8 cellular contexts compared by ENCODE assay signal in genomic region chr17:18260332-18261145, GRCh38. TPM values are rescaled to one million over a fixed set of nuclear protein-coding genes. Genes with fewer than 3 reads are reported as not detected.
A peak's percentile ranks its signal among the peaks of the same experiment; 100 is the strongest.
DNase-seq lines count a peak whose midpoint lies in the region; ATAC-seq and TF ChIP-seq lines count a peak whose summit lies in the region.

Gene MIEF2, plus strand, starts transcription at chr17:18260662. Its CDS starts 2,059 bp downstream, at chr17:18262721.

- peak within 1 kb of the TSS; percentile 86 to 90 for H3K4me3 Mint-ChIP-seq in stimulated activated naive CD8-positive, alpha-beta T cell treated with anti-CD3 and anti-CD28 coated beads, Interleukin-15, amount 100 ng/mL, for 72 hours

- peak within 1 kb of the TSS; percentile 87 for H3K27ac ChIP-seq in neural cell (ENCODE audit: low read length)

- no peaks in the 10 kb centered on the region for H3K9me3 ChIP-seq in neural cell (ENCODE audit: low read length)

- peaks cover 43% of the 10 kb centered on the region for H3K4me1 Mint-ChIP-seq in stimulated activated naive CD8-positive, alpha-beta T cell treated with anti-CD3 and anti-CD28 coated beads, Interleukin-15, amount 100 ng/mL, for 72 hours

- TF ChIP-seq CTCF in fibroblast of villous mesenchyme (IDR thresholded peaks at IDR 0.05; ENCODE audit: insufficient read depth, low read depth, low read length) (no peak), neural cell (IDR thresholded peaks at IDR 0.05; ENCODE audit: poor library complexity, severe bottlenecking) (peak; percentile 28)

- H2AFZ ChIP-seq in neural cell (ENCODE audit: low read depth, low read length): peak within 1 kb of the TSS; percentile 81

- H3K9me3 Mint-ChIP-seq in stimulated activated naive CD8-positive, alpha-beta T cell treated with anti-CD3 and anti-CD28 coated beads, Interleukin-15, amount 100 ng/mL, for 72 hours: no peaks in the 10 kb centered on the region

- peak within 1 kb of the TSS; percentile 93 to 98 for H3K27ac Mint-ChIP-seq in stimulated activated naive CD8-positive, alpha-beta T cell treated with anti-CD3 and anti-CD28 coated beads, Interleukin-15, amount 100 ng/mL, for 72 hours

- no peaks in the 10 kb centered on the region for H3F3A ChIP-seq in neural cell (ENCODE audit: insufficient read depth, low read length, poor library complexity, severe bottlenecking)

- H3K27me3 Mint-ChIP-seq in stimulated activated naive CD8-positive, alpha-beta T cell treated with anti-CD3 and anti-CD28 coated beads, Interleukin-15, amount 100 ng/mL, for 72 hours: no peaks in the 10 kb centered on the region

- no peaks in the 10 kb centered on the region for H3K9me2 ChIP-seq in neural cell (ENCODE audit: insufficient read depth, low read length)

- peak within 1 kb of the TSS; percentile 89 for H3K4me3 ChIP-seq in fibroblast of villous mesenchyme (ENCODE audit: low read depth, low read length)
- H3K4me3 ChIP-seq in neural cell (ENCODE audit: low read length): peak within 1 kb of the TSS; percentile 91

- TF ChIP-seq POLR2A in Raji (IDR thresholded peaks at IDR 0.05; ENCODE audit: insufficient read depth, low read depth, low read length): peak; percentile 70

- peak; percentile 17 for TF ChIP-seq RAD21 in neural cell (conservative IDR thresholded peaks at IDR 0.05)

- peaks cover 31% of the 10 kb centered on the region for H3K79me2 ChIP-seq in neural cell (replicated peaks; ENCODE audit: insufficient read depth, low read length)

- no peaks in the 10 kb centered on the region for H4K20me1 ChIP-seq in neural cell (ENCODE audit: insufficient read depth)

- DNase-seq in EL (peak; percentile 96), H4 (ENCODE audit: low spot score) (peak; percentile 92), LoVo (ENCODE audit: low spot score) (peak; percentile 96), fibroblast of villous mesenchyme (ENCODE audit: low read depth) (peak; percentile 94)
- peak; percentile 98 for DNase-seq in activated effector memory CD4-positive, alpha-beta T cell treated with anti-CD3 and anti-CD28 coated beads, Interleukin-2, amount 50 U/mL, for 16 hours
- DNase-seq in stimulated activated naive CD8-positive, alpha-beta T cell treated with anti-CD3 and anti-CD28 coated beads, Interleukin-15, amount 100 ng/mL, for 72 hours: peak; percentile 92 to 94

- H3K36me3 ChIP-seq in neural cell (ENCODE audit: insufficient read depth, low read length): no peaks in the 10 kb centered on the region

- TF ChIP-seq EP300 in neural cell (conservative IDR thresholded peaks at IDR 0.05; ENCODE audit: poor library complexity, severe bottlenecking): no peak

- peak within 1 kb of the TSS; percentile 86 for H3K9ac ChIP-seq in neural cell (ENCODE audit: low read length)

- ATAC-seq in stimulated activated naive CD8-positive, alpha-beta T cell treated with anti-CD3 and anti-CD28 coated beads, Interleukin-15, amount 100 ng/mL, for 72 hours: peak; percentile 90

- no peaks in the 10 kb centered on the region for H3K27me3 ChIP-seq in neural cell (ENCODE audit: insufficient read depth, low read depth, low read length)

- peak within 1 kb of the TSS; percentile 66 for H3K4me2 ChIP-seq in neural cell (ENCODE audit: low read length)

TF ChIP-seq in neural cell, 6 proteins besides CTCF, POLR2A, EP300 and RAD21:
- peak; percentile 60 for TF ChIP-seq MXI1 (conservative IDR thresholded peaks at IDR 0.05; ENCODE audit: poor library complexity, severe bottlenecking)
- TF ChIP-seq SMC3 (conservative IDR thresholded peaks at IDR 0.05; ENCODE audit: poor library complexity): peak; percentile 30
- peak; percentile 75 for TF ChIP-seq TAF1 (IDR thresholded peaks at IDR 0.05; ENCODE audit: low read depth)
- TF ChIP-seq EZH2 (IDR thresholded peaks at IDR 0.05; ENCODE audit: borderline replicate concordance, insufficient read depth, low read length, poor library complexity, severe bottlenecking): no peak
- peak; percentile 59 for TF ChIP-seq REST (IDR thresholded peaks at IDR 0.05; ENCODE audit: borderline replicate concordance)
- TF ChIP-seq POLR2AphosphoS5 (IDR thresholded peaks at IDR 0.05): peak; percentile 84

RNA-seq across cellular contexts. Expression of gene MIEF2, which starts in this region (rescaled TPM):
- 4.1 and 5.0 TPM in 2 replicates for total RNA-seq in H4 (2014; rRNA removed; shearing (Covaris generic))
- 16.4 and 18.4 TPM in 2 replicates for total RNA-seq in fibroblast of villous mesenchyme
- 74.9 and 102 TPM in 2 replicates for polyA plus RNA-seq in neural cell
- polyA minus RNA-seq in neural cell: 64.3 and 67.3 TPM in 2 replicates

Comparison
In these comparisons a context has a peak if more than half of its experiments do, and no peak if none do; other contexts are left out.
1. Peak in every context shown above with its lines: DNase-seq, ATAC-seq, H3K4me3 ChIP-seq and H3K27ac ChIP-seq.